Comparison of ENCODE assay signal across 18 cellular contexts in the genomic region with DNA sequence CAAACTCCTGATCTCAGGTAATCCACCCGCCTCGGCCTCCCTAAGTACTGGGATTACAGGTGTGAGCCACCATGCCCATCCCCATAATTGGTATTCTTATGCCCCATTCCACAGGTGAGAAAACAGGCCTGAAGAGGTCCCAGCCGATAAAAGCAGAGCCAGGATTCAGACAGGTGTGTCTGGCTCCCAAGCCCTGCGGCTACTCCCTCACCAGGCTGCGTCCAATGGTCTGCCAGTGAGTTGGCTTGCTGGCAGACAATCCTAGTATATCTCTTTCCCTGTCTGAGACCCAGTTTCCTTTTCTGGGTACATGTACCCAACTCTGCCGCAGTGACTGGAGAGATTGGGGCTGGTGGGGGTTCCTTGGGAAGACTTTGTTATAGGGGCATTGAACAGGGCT. TPM values are rescaled to one million over a fixed set of nuclear protein-coding genes. Genes with fewer than 3 reads are reported as not detected.
DNase-seq lines count a peak whose midpoint lies in the region; ATAC-seq and TF ChIP-seq lines count a peak whose summit lies in the region.
"Had no signal": no experiment of that assay in that cellular context is flagged by ENCODE, and none has a peak within 500 bp of the region (broad histone marks: within the 10 kb centered on the region; RNA-seq: fewer than 3 reads in every experiment).

No MANE protein-coding gene starts in this region.

- no peaks in the 10 kb centered on the region for H3K9me3 Mint-ChIP-seq in CD4-positive, CD25-positive, alpha-beta regulatory T cell
- no peaks in the 10 kb centered on the region for H3K9me3 Mint-ChIP-seq in activated T-helper 1 cell treated with anti-CD3 and anti-CD28 coated beads, Interleukin-12 subunit alpha, Interleukin-12 subunit beta, Interleukin-2, Interleukin-4 antibody, amounts not matched to agents 30 ng/mL and 10 ng/mL and 1 ng/mL, durations not matched to agents 14 hours and 24 hours and 36 hours
- no peaks in the 10 kb centered on the region for H3K9me3 Mint-ChIP-seq in natural killer cell

- intact Hi-C loops in activated T-helper 1 cell treated with anti-CD3 and anti-CD28 coated beads, Interleukin-12 subunit alpha, Interleukin-12 subunit beta, Interleukin-2, Interleukin-4 antibody, amounts not matched to agents 30 ng/mL and 10 ng/mL and 1 ng/mL, durations not matched to agents 14 hours and 24 hours and 36 hours (cut with micrococcal nuclease) = loop anchor here (5.0 kb wide), 1 partner anchor 1247 kb away; a partner anchor contains a TSS
- intact Hi-C loops in natural killer cell (cut with micrococcal nuclease) (no loop called here), head of caudate nucleus (cut with DNase I) (no loop called here)

- H3K27me3 Mint-ChIP-seq in CD4-positive, CD25-positive, alpha-beta regulatory T cell = peaks cover 37% of the 10 kb centered on the region
- peaks cover 35% of the 10 kb centered on the region for H3K27me3 Mint-ChIP-seq in activated T-helper 1 cell treated with anti-CD3 and anti-CD28 coated beads, Interleukin-12 subunit alpha, Interleukin-12 subunit beta, Interleukin-2, Interleukin-4 antibody, amounts not matched to agents 30 ng/mL and 10 ng/mL and 1 ng/mL, durations not matched to agents 14 hours and 24 hours and 36 hours (ENCODE audit: insufficient read depth)
- peaks cover 7 to 9% of the 10 kb centered on the region in 2 donors for H3K27me3 Mint-ChIP-seq in natural killer cell (ENCODE audit: low read depth in 2 of 2)

- H3K4me1 ChIP-seq in BLaER1 = peaks cover 59% of the 10 kb centered on the region
- H3K4me1 ChIP-seq in CD4-positive, CD25-positive, alpha-beta regulatory T cell (ENCODE audit: control insufficient read depth, insufficient read depth, low read length, poor library complexity, severe bottlenecking) = peaks cover 15% of the 10 kb centered on the region

- peak overlapping the region; percentile 53 to 86 (median 78) for H3K4me3 Mint-ChIP-seq in CD4-positive, CD25-positive, alpha-beta regulatory T cell
- H3K4me3 Mint-ChIP-seq in activated T-helper 1 cell treated with anti-CD3 and anti-CD28 coated beads, Interleukin-12 subunit alpha, Interleukin-12 subunit beta, Interleukin-2, Interleukin-4 antibody, amounts not matched to agents 30 ng/mL and 10 ng/mL and 1 ng/mL, durations not matched to agents 14 hours and 24 hours and 36 hours = peak overlapping the region; percentile 34
- peak overlapping the region; percentile 85 for H3K4me3 Mint-ChIP-seq in natural killer cell

- DNase-seq in CD4-positive, CD25-positive, alpha-beta regulatory T cell = no peak
- no peak for DNase-seq in activated T-helper 1 cell treated with anti-CD3 and anti-CD28 coated beads, Interleukin-12 subunit alpha, Interleukin-12 subunit beta, Interleukin-2, Interleukin-4 antibody, amounts not matched to agents 30 ng/mL and 10 ng/mL and 1 ng/mL, durations not matched to agents 14 hours and 24 hours and 36 hours (ENCODE audit: low spot score)
- no peak for DNase-seq in natural killer cell
- no peak for DNase-seq in MG63
- no peak for DNase-seq in germinal center (ENCODE audit: low spot score)
- DNase-seq in head of caudate nucleus = no peak
- DNase-seq: activated naive CD4-positive, alpha-beta T cell; NCI-H1105; NCI-H524; retina; RPMI8226; SK-N-SH; stimulated activated CD4-positive, alpha-beta T cell treated with anti-CD3 and anti-CD28 coated beads, Interleukin-4, amount 100 ng/mL, for 24 hours; stomach; upper lobe of right lung had no signal

- no peak overlapping the region for H3K27ac Mint-ChIP-seq in CD4-positive, CD25-positive, alpha-beta regulatory T cell
- no peak overlapping the region for H3K27ac Mint-ChIP-seq in activated T-helper 1 cell treated with anti-CD3 and anti-CD28 coated beads, Interleukin-12 subunit alpha, Interleukin-12 subunit beta, Interleukin-2, Interleukin-4 antibody, amounts not matched to agents 30 ng/mL and 10 ng/mL and 1 ng/mL, durations not matched to agents 14 hours and 24 hours and 36 hours
- no peak overlapping the region for H3K27ac Mint-ChIP-seq in natural killer cell

- H3K4me3 ChIP-seq in BLaER1 (no peak overlapping the region), MG63 (no peak overlapping the region)
- no peak overlapping the region for H3K4me3 ChIP-seq in CD4-positive, CD25-positive, alpha-beta regulatory T cell (ENCODE audit: low read depth, low read length)
- H3K4me3 ChIP-seq: HAP-1, stomach, upper lobe of right lung had no signal

- H4K20me1 ChIP-seq in BLaER1 = no peaks in the 10 kb centered on the region

- no peak for ATAC-seq in CD4-positive, CD25-positive, alpha-beta regulatory T cell (ENCODE audit: low read depth in 2 of 2)
- ATAC-seq in natural killer cell (no peak), HG02798 (IDR thresholded peaks at IDR 0.05; ENCODE audit: poor library complexity, unreplicated experiment) (no peak)
- ATAC-seq: upper lobe of right lung had no signal

- H3K36me3 ChIP-seq in BLaER1 (no peaks in the 10 kb centered on the region), MG63 (no peaks in the 10 kb centered on the region)
- H3K36me3 ChIP-seq in CD4-positive, CD25-positive, alpha-beta regulatory T cell (ENCODE audit: control insufficient read depth, insufficient read depth, low read length) = no peaks in the 10 kb centered on the region
- H3K36me3 ChIP-seq: HAP-1, stomach, upper lobe of right lung had no signal

- no peak overlapping the region for H3K9ac ChIP-seq in BLaER1
- H3K9ac ChIP-seq: SK-N-SH had no signal

- H3K4me2 ChIP-seq in BLaER1 = peak overlapping the region; percentile 59; the same call in 1 of the 2 replicates
- H3K4me2 ChIP-seq: SK-N-SH had no signal

- 0 out of 2 replicates have a peak, but pooled peaks cover 3% of the 10 kb centered on the region for H3K27me3 ChIP-seq in BLaER1
- H3K27me3 ChIP-seq in CD4-positive, CD25-positive, alpha-beta regulatory T cell (ENCODE audit: control insufficient read depth, insufficient read depth, low read length) = peaks cover 7% of the 10 kb centered on the region
- no peaks in the 10 kb centered on the region for H3K27me3 ChIP-seq in MG63
- H3K27me3 ChIP-seq: upper lobe of right lung had no signal

- no peak for TF ChIP-seq CTCF in natural killer cell (IDR thresholded peaks at IDR 0.05)

- H3K27ac ChIP-seq in BLaER1 = no peak overlapping the region
- no peak overlapping the region for H3K27ac ChIP-seq in CD4-positive, CD25-positive, alpha-beta regulatory T cell (ENCODE audit: insufficient read depth, low read length, poor library complexity, severe bottlenecking)
- H3K27ac ChIP-seq: upper lobe of right lung had no signal

- H3K36me3 Mint-ChIP-seq in CD4-positive, CD25-positive, alpha-beta regulatory T cell = no peaks in the 10 kb centered on the region
- no peaks in the 10 kb centered on the region for H3K36me3 Mint-ChIP-seq in activated T-helper 1 cell treated with anti-CD3 and anti-CD28 coated beads, Interleukin-12 subunit alpha, Interleukin-12 subunit beta, Interleukin-2, Interleukin-4 antibody, amounts not matched to agents 30 ng/mL and 10 ng/mL and 1 ng/mL, durations not matched to agents 14 hours and 24 hours and 36 hours (ENCODE audit: low read depth)
- no peaks in the 10 kb centered on the region for H3K36me3 Mint-ChIP-seq in natural killer cell

- no peaks in the 10 kb centered on the region for H3K9me3 ChIP-seq in BLaER1
- no peaks in the 10 kb centered on the region for H3K9me3 ChIP-seq in CD4-positive, CD25-positive, alpha-beta regulatory T cell (ENCODE audit: control insufficient read depth in 2 of 2, low read length in 2 of 2)
- H3K9me3 ChIP-seq in MG63 = no peaks in the 10 kb centered on the region
- H3K9me3 ChIP-seq: HAP-1, SK-N-SH, stomach, upper lobe of right lung had no signal

- peaks cover 0 to 18% (median 6%) of the 10 kb centered on the region in 4 donors for H3K4me1 Mint-ChIP-seq in CD4-positive, CD25-positive, alpha-beta regulatory T cell
- H3K4me1 Mint-ChIP-seq in activated T-helper 1 cell treated with anti-CD3 and anti-CD28 coated beads, Interleukin-12 subunit alpha, Interleukin-12 subunit beta, Interleukin-2, Interleukin-4 antibody, amounts not matched to agents 30 ng/mL and 10 ng/mL and 1 ng/mL, durations not matched to agents 14 hours and 24 hours and 36 hours (ENCODE audit: low read depth) = peaks cover 10% of the 10 kb centered on the region
- H3K4me1 Mint-ChIP-seq in natural killer cell = peaks cover 0 to 12% of the 10 kb centered on the region in 2 donors

RNA-seq across cellular contexts. Expression of a gene that starts 1.9 kb away (rescaled TPM):
- 1.2 TPM for total RNA-seq in CD4-positive, CD25-positive, alpha-beta regulatory T cell
- under 1 TPM in 3 of 4 donors, not detected in 1; 0.09 to 0.38 (median 0.22) TPM for polyA plus RNA-seq in CD4-positive, CD25-positive, alpha-beta regulatory T cell
- 0.44 and 0.47 TPM in 2 replicates for total RNA-seq in activated T-helper 1 cell treated with anti-CD3 and anti-CD28 coated beads, Interleukin-12 subunit alpha, Interleukin-12 subunit beta, Interleukin-2, Interleukin-4 antibody, amounts not matched to agents 30 ng/mL and 10 ng/mL and 1 ng/mL, durations not matched to agents 14 hours and 24 hours and 36 hours
- 1 to 10 TPM in 2 of 3 donors, under 1 TPM in 1; 0.86 to 1.6 (median 1.1) TPM for total RNA-seq in natural killer cell
- total RNA-seq in MG63 (2014; rRNA removed; shearing (Covaris generic); ENCODE audit: low replicate concordance) = 25.8 and 31.0 TPM in 2 replicates

Comparison
In these comparisons a context has a peak if more than half of its experiments do, and no peak if none do; other contexts are left out.
1. H3K4me3 Mint-ChIP-seq: peak in every context shown above with its lines; median percentile 85 in natural killer cell; 78 in CD4-positive, CD25-positive, alpha-beta regulatory T cell; 34 in activated T-helper 1 cell treated with anti-CD3 and anti-CD28 coated beads, Interleukin-12 subunit alpha, Interleukin-12 subunit beta, Interleukin-2, Interleukin-4 antibody, amounts not matched to agents 30 ng/mL and 10 ng/mL and 1 ng/mL, durations not matched to agents 14 hours and 24 hours and 36 hours.
2. RNA of a gene that starts 1.9 kb away (total RNA-seq): 25.8 to 31.0 TPM in MG63; 1.2 TPM in CD4-positive, CD25-positive, alpha-beta regulatory T cell (single experiment), 0.86 to 1.6 TPM in natural killer cell and 0.44 to 0.47 TPM in activated T-helper 1 cell treated with anti-CD3 and anti-CD28 coated beads, Interleukin-12 subunit alpha, Interleukin-12 subunit beta, Interleukin-2, Interleukin-4 antibody, amounts not matched to agents 30 ng/mL and 10 ng/mL and 1 ng/mL, durations not matched to agents 14 hours and 24 hours and 36 hours; every median in the first group is over 10 times any median in the second.